In the genomic region with DNA sequence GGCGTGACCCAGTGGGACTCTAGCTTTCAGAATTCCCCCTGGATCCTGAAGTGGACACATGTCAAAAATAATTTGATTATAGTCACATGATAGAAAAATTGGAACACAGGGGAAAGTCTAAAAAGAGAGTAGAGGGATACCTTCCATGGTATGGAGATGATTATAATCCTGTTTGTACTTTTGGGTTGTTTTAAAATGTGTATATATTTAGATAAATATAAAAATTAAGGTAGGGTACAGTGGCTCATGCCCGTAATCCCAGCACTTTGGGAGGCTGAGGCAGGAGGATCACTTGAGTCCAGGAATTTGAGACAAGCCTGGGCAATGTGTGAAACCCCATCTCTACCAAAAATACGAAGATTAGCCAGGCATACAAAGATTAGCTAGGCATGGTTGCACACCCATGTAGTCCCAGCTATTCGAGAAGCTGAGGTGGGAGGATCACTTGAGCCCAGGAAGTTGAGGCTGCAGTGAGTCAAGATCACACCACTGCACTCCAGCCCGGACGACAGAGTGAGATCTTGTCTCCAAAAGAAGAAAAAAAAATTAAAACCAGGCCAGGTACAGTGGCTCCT, we compare ENCODE assay signal across 10 cellular contexts.
DNase-seq lines count a peak whose midpoint lies in the region; ATAC-seq and TF ChIP-seq lines count a peak whose summit lies in the region.
"Had no signal": no experiment of that assay in that cellular context is flagged by ENCODE, and none has a peak within 500 bp of the region (broad histone marks: within the 10 kb centered on the region; RNA-seq: fewer than 3 reads in every experiment).

No MANE protein-coding gene starts in this region.

- ATAC-seq in GM21529 (IDR thresholded peaks at IDR 0.05; ENCODE audit: unreplicated experiment) = peak; percentile 49

- TF ChIP-seq CTCF in fibroblast of mammary gland (conservative IDR thresholded peaks at IDR 0.05; ENCODE audit: control insufficient read depth, insufficient read depth, low read depth, low read length) = no peak

- DNase-seq in EH (ENCODE audit: low read depth) = peak; percentile 35
- DNase-seq in MV-4-11 (lab: John Stamatoyannopoulos, UW) = peak; percentile 41
- DNase-seq in fibroblast of mammary gland (ENCODE audit: low read depth) = peak; percentile 56
- no peak for DNase-seq in activated T-cell treated with anti-CD3 and anti-CD28 coated beads, Interleukin-2, amount 50 U/mL, for 48 hours
- no peak for DNase-seq in NCI-H146 (lab: John Stamatoyannopoulos, UW)
- no peak for DNase-seq in stimulated activated naive CD4-positive, alpha-beta T cell (lab: John Stamatoyannopoulos, UW)
- no peak for DNase-seq in foreskin melanocyte
- DNase-seq: NCI-H1092 had no signal

- no peak overlapping the region for H3K4me3 ChIP-seq in fibroblast of mammary gland (ENCODE audit: control insufficient read depth, low read depth, low read length)
- H3K4me3 ChIP-seq: right atrium auricular region had no signal

Comparison
In these comparisons a context has a peak if more than half of its experiments do, and no peak if none do; other contexts are left out.
1. DNase-seq: peak in EH (single experiment), MV-4-11 (single experiment) and fibroblast of mammary gland (single experiment); none in activated T-cell treated with anti-CD3 and anti-CD28 coated beads, Interleukin-2, amount 50 U/mL, for 48 hours (0 of 2), NCI-H146 (single experiment), stimulated activated naive CD4-positive, alpha-beta T cell (0 of 6) and foreskin melanocyte (single experiment).